In the genomic region with DNA sequence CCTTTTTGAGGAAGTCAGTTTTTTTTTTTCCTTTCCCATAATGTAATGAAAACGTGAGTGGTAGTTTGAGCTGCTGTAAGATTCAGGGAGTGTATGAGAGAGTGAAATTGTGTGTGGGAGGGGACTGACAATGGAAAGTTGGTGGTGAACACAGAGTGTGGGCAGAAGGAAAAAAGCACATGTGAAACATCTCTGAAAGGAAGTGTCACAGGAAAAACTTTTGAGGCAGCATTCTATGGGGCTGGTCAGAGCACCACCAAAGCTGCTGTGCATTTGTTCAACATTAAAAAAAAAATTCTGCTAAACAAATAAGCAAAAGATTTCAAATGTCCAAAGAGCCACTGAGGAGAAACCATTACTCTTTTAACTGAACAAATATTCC, we compare ENCODE assay signal across 8 cellular contexts.
DNase-seq lines count a peak whose midpoint lies in the region; ATAC-seq and TF ChIP-seq lines count a peak whose summit lies in the region.

No MANE protein-coding gene starts in this region.

- H3K9me3 ChIP-seq in A673 (ENCODE audit: low read depth, low read length, poor library complexity, severe bottlenecking) (no peaks in the 10 kb centered on the region), right lobe of liver (no peaks in the 10 kb centered on the region), OCI-LY7 (ENCODE audit: low read length) (no peaks in the 10 kb centered on the region)

- no peak for TF ChIP-seq CTCF in A673 (conservative IDR thresholded peaks at IDR 0.05; ENCODE audit: low read depth, low read length)
- TF ChIP-seq CTCF in right lobe of liver (IDR thresholded peaks at IDR 0.05) = no peak
- TF ChIP-seq CTCF in OCI-LY7 (conservative IDR thresholded peaks at IDR 0.05; ENCODE audit: low read length) = no peak

- BruUV-seq in A673 (replicated peaks; lab: Mats Ljungman, UMichigan) (no TSS peak), OCI-LY7 (replicated peaks; lab: Mats Ljungman, UMichigan) (no TSS peak)

- POLR2A ChIA-PET in A673 (lab: Charles Lee; ENCODE audit: low non-redundant PET) = no interaction called here
- POLR2A ChIA-PET in OCI-LY7 (lab: Charles Lee) = interaction anchor here (0.6 to 1.2 kb wide), 3 partner anchors 26 to 516 kb away, joined by 3 to 4 read pairs (median 3); no protein-coding TSS in a partner anchor

- WGBS in right lobe of liver (ENCODE audit: insufficient coverage, low coverage, low lambda C conversion rate, missing lambda C conversion rate) = 5% methylated on average over 1 of the region's 1 CpG

- TF ChIP-seq POLR2A in right lobe of liver (IDR thresholded peaks at IDR 0.05) = no peak

- no peaks in the 10 kb centered on the region for H3K27me3 ChIP-seq in A673 (replicated peaks; ENCODE audit: insufficient read depth, low read depth, low read length, poor library complexity)
- H3K27me3 ChIP-seq in right lobe of liver = no peaks in the 10 kb centered on the region

- H3K79me2 ChIP-seq in OCI-LY7 (ENCODE audit: insufficient read depth, low read depth, low read length) = no peaks in the 10 kb centered on the region

- no peak overlapping the region for H3K4me2 ChIP-seq in OCI-LY7 (ENCODE audit: low read length)

- no peak for DNase-seq in A673 (ENCODE audit: low spot score)
- peak; percentile 19 for DNase-seq in activated naive CD4-positive, alpha-beta T cell treated with anti-CD3 and anti-CD28 coated beads, Interleukin-2, amount 50 U/mL, for 16 hours
- no peak for DNase-seq in right lobe of liver
- no peak for DNase-seq in HuH-7.5 (ENCODE audit: low spot score)
- no peak for DNase-seq in NCI-H2196 treated with DMSO at 0.1 percent for 48 hours (lab: John Stamatoyannopoulos, UW; ENCODE audit: unreplicated experiment)
- no peak for DNase-seq in OCI-LY7 (ENCODE audit: low spot score)

- no peaks in the 10 kb centered on the region for H3K9me2 ChIP-seq in OCI-LY7 (ENCODE audit: insufficient read depth, low read length)

- ATAC-seq in GM18909 (IDR thresholded peaks at IDR 0.05; ENCODE audit: poor library complexity, unreplicated experiment) (peak; percentile 66), HG03175 (IDR thresholded peaks at IDR 0.05; ENCODE audit: unreplicated experiment) (peak; percentile 34), right lobe of liver (peak; percentile 26 to 57 (median 50))

- H3K4me3 ChIP-seq in A673 (ENCODE audit: low read depth, low read length, poor library complexity, severe bottlenecking) (no peak overlapping the region), right lobe of liver (no peak overlapping the region), OCI-LY7 (ENCODE audit: low read depth, low read length, poor library complexity, severe bottlenecking) (no peak overlapping the region)

- CTCF ChIA-PET in A673 (lab: Charles Lee) = no interaction called here
- CTCF ChIA-PET in OCI-LY7 (lab: Charles Lee; ENCODE audit: unreplicated experiment) = no interaction called here

- H4K20me1 ChIP-seq in OCI-LY7 (ENCODE audit: insufficient read depth, low read length) = peaks cover 7% of the 10 kb centered on the region

- no peak overlapping the region for H2AFZ ChIP-seq in OCI-LY7 (ENCODE audit: low read length)

- H3K36me3 ChIP-seq in A673 (ENCODE audit: insufficient read depth, low read length, poor library complexity, severe bottlenecking) = no peaks in the 10 kb centered on the region
- H3K36me3 ChIP-seq in right lobe of liver = no peaks in the 10 kb centered on the region
- no peaks in the 10 kb centered on the region for H3K36me3 ChIP-seq in OCI-LY7 (ENCODE audit: insufficient read depth, low read length)

- H3K27ac ChIP-seq in A673 (ENCODE audit: low read depth, low read length, poor library complexity, severe bottlenecking) = peak overlapping the region; percentile 43
- no peak overlapping the region for H3K27ac ChIP-seq in right lobe of liver
- no peak overlapping the region for H3K27ac ChIP-seq in OCI-LY7 (ENCODE audit: low read depth, low read length, poor library complexity, severe bottlenecking)

- peaks cover 28% of the 10 kb centered on the region for H3K4me1 ChIP-seq in A673 (ENCODE audit: insufficient read depth, low read length, poor library complexity, severe bottlenecking)
- no peaks in the 10 kb centered on the region for H3K4me1 ChIP-seq in right lobe of liver
- peaks cover 16% of the 10 kb centered on the region for H3K4me1 ChIP-seq in OCI-LY7 (ENCODE audit: insufficient read depth, low read length, poor library complexity, severe bottlenecking)

- intact Hi-C loops in A673 (cut with micrococcal nuclease; ENCODE audit: unreplicated experiment) = no loop called here
- intact Hi-C loops in right lobe of liver (cut with DNase I) = no loop called here
- intact Hi-C loops in OCI-LY7 (cut with micrococcal nuclease; ENCODE audit: unreplicated experiment) = no loop called here
